ENCODE assay signal across 29 cellular contexts in genomic region chr20:59398552-59399265, GRCh38.
DNase-seq lines count a peak whose midpoint lies in the region; ATAC-seq and TF ChIP-seq lines count a peak whose summit lies in the region.
"Had no signal": no experiment of that assay in that cellular context is flagged by ENCODE, and none has a peak within 500 bp of the region (broad histone marks: within the 10 kb centered on the region; RNA-seq: fewer than 3 reads in every experiment).

No MANE protein-coding gene starts in this region.

- H3K36me3 ChIP-seq in thyroid gland (no peaks in the 10 kb centered on the region), gastrocnemius medialis (no peaks in the 10 kb centered on the region)
- H3K36me3 ChIP-seq: adrenal gland, esophagus muscularis mucosa, heart left ventricle, right lobe of liver, stomach, vagina had no signal

- H3K4me3 Mint-ChIP-seq in activated CD4-positive, alpha-beta memory T cell treated with anti-CD3 and anti-CD28 coated beads for 36 hours = no peak overlapping the region
- H3K4me3 Mint-ChIP-seq in activated CD4-positive, alpha-beta memory T cell treated with anti-CD3 and anti-CD28 coated beads, Interleukin-2, amount 10 ng/mL, durations not matched to agents 7 days and 5 days = no peak overlapping the region
- H3K4me3 Mint-ChIP-seq in activated CD8-positive, alpha-beta T cell treated with anti-CD3 and anti-CD28 coated beads for 36 hours = no peak overlapping the region
- H3K4me3 Mint-ChIP-seq: mesothelial cell of epicardium had no signal

- peak; percentile 28 for DNase-seq in activated CD4-positive, alpha-beta memory T cell treated with anti-CD3 and anti-CD28 coated beads for 36 hours
- no peak for DNase-seq in activated CD4-positive, alpha-beta memory T cell treated with anti-CD3 and anti-CD28 coated beads, Interleukin-2, amount 10 ng/mL, durations not matched to agents 7 days and 5 days
- DNase-seq in NCI-H2227 (lab: John Stamatoyannopoulos, UW; ENCODE audit: unreplicated experiment) (peak; percentile 22), thyroid gland (peak; percentile 37 to 70), inferior parietal cortex (ENCODE audit: extremely low spot score) (no peak), gastrocnemius medialis (no peak)
- peak; percentile 66 for DNase-seq in activated CD8-positive, alpha-beta T cell treated with anti-CD3 and anti-CD28 coated beads for 36 hours
- DNase-seq: activated effector memory CD4-positive, alpha-beta T cell treated with Interleukin-2 at 50 U/mL for 16 hours; adrenal gland; body of pancreas; C1 segment of cervical spinal cord; Caco-2; cerebellar nuclear complex; dermis blood vessel endothelial cell; foreskin fibroblast; H7; heart left ventricle; NCI-H1694; NCI-H524 treated with DMSO at 0.1 percent for 48 hours; nucleus accumbens; right lobe of liver; SHP77 treated with DMSO at 0.1 percent for 48 hours; stimulated activated CD4-positive, alpha-beta T cell treated with anti-CD3 and anti-CD28 coated beads, Interleukin-2, amount 100 ng/mL, for 48 hours; stomach had no signal

- H3K4me1 ChIP-seq in thyroid gland = peaks cover 19 to 25% of the 10 kb centered on the region in 2 donors
- H3K4me1 ChIP-seq in gastrocnemius medialis = peaks cover 0 to 2% of the 10 kb centered on the region in 2 donors

- H3K27ac Mint-ChIP-seq in activated CD4-positive, alpha-beta memory T cell treated with anti-CD3 and anti-CD28 coated beads for 36 hours = no peak overlapping the region
- no peak overlapping the region for H3K27ac Mint-ChIP-seq in activated CD4-positive, alpha-beta memory T cell treated with anti-CD3 and anti-CD28 coated beads, Interleukin-2, amount 10 ng/mL, durations not matched to agents 7 days and 5 days
- H3K27ac Mint-ChIP-seq in activated CD8-positive, alpha-beta T cell treated with anti-CD3 and anti-CD28 coated beads for 36 hours = no peak overlapping the region
- H3K27ac Mint-ChIP-seq: mesothelial cell of epicardium, progenitor cell of endocrine pancreas had no signal

- H3K9me3 Mint-ChIP-seq in activated CD4-positive, alpha-beta memory T cell treated with anti-CD3 and anti-CD28 coated beads for 36 hours = no peaks in the 10 kb centered on the region
- no peaks in the 10 kb centered on the region for H3K9me3 Mint-ChIP-seq in activated CD4-positive, alpha-beta memory T cell treated with anti-CD3 and anti-CD28 coated beads, Interleukin-2, amount 10 ng/mL, durations not matched to agents 7 days and 5 days
- H3K9me3 Mint-ChIP-seq in activated CD8-positive, alpha-beta T cell treated with anti-CD3 and anti-CD28 coated beads for 36 hours = no peaks in the 10 kb centered on the region
- H3K9me3 Mint-ChIP-seq: mesothelial cell of epicardium had no signal

- no peaks in the 10 kb centered on the region for H3K36me3 Mint-ChIP-seq in activated CD4-positive, alpha-beta memory T cell treated with anti-CD3 and anti-CD28 coated beads for 36 hours
- no peaks in the 10 kb centered on the region for H3K36me3 Mint-ChIP-seq in activated CD4-positive, alpha-beta memory T cell treated with anti-CD3 and anti-CD28 coated beads, Interleukin-2, amount 10 ng/mL, durations not matched to agents 7 days and 5 days (ENCODE audit: low read depth)
- H3K36me3 Mint-ChIP-seq in activated CD8-positive, alpha-beta T cell treated with anti-CD3 and anti-CD28 coated beads for 36 hours (ENCODE audit: low read depth) = no peaks in the 10 kb centered on the region
- H3K36me3 Mint-ChIP-seq: mesothelial cell of epicardium had no signal

- H3K27me3 Mint-ChIP-seq in activated CD4-positive, alpha-beta memory T cell treated with anti-CD3 and anti-CD28 coated beads for 36 hours = no peaks in the 10 kb centered on the region
- H3K27me3 Mint-ChIP-seq in activated CD4-positive, alpha-beta memory T cell treated with anti-CD3 and anti-CD28 coated beads, Interleukin-2, amount 10 ng/mL, durations not matched to agents 7 days and 5 days = peaks cover 6% of the 10 kb centered on the region
- no peaks in the 10 kb centered on the region for H3K27me3 Mint-ChIP-seq in activated CD8-positive, alpha-beta T cell treated with anti-CD3 and anti-CD28 coated beads for 36 hours

- no peak for TF ChIP-seq CTCF in activated CD8-positive, alpha-beta T cell treated with anti-CD3 and anti-CD28 coated beads for 36 hours (IDR thresholded peaks at IDR 0.05)
- no peak for TF ChIP-seq CTCF in thyroid gland (IDR thresholded peaks at IDR 0.05)
- TF ChIP-seq CTCF in gastrocnemius medialis (IDR thresholded peaks at IDR 0.05 in 4 of 5, conservative IDR thresholded peaks at IDR 0.05 in 1 of 5) = no peak

- CTCF ChIA-PET in activated CD4-positive, alpha-beta memory T cell treated with anti-CD3 and anti-CD28 coated beads for 36 hours (lab: Charles Lee) = no interaction called here
- CTCF ChIA-PET in activated CD4-positive, alpha-beta memory T cell treated with anti-CD3 and anti-CD28 coated beads, Interleukin-2, amount 10 ng/mL, durations not matched to agents 7 days and 5 days (lab: Charles Lee) = no interaction called here
- CTCF ChIA-PET in activated CD8-positive, alpha-beta T cell treated with anti-CD3 and anti-CD28 coated beads for 36 hours (lab: Charles Lee) = interaction anchor here (1.0 kb wide), 1 partner anchor 12 kb away, joined by 3 read pairs; no protein-coding TSS in a partner anchor

- H3K4me3 ChIP-seq in thyroid gland (replicated peaks in 1 of 3) (no peak overlapping the region), gastrocnemius medialis (no peak overlapping the region)
- H3K4me3 ChIP-seq: adrenal gland, body of pancreas, esophagus muscularis mucosa, heart left ventricle, right lobe of liver, stomach, vagina had no signal

- 42% methylated on average over 13 of the region's 13 CpGs for WGBS in thyroid gland, 2 donors

- H3K27me3 ChIP-seq in thyroid gland (no peaks in the 10 kb centered on the region), gastrocnemius medialis (peaks cover 15 to 47% (median 19%) of the 10 kb centered on the region in 3 donors)
- H3K27me3 ChIP-seq: vagina had no signal

- no peaks in the 10 kb centered on the region for H3K9me3 ChIP-seq in thyroid gland
- H3K9me3 ChIP-seq in gastrocnemius medialis = no peaks in the 10 kb centered on the region
- H3K9me3 ChIP-seq: adrenal gland, body of pancreas, Caco-2, esophagus muscularis mucosa, heart left ventricle, right lobe of liver, stomach, vagina had no signal

- peak; percentile 29 for ATAC-seq in activated CD8-positive, alpha-beta T cell treated with anti-CD3 and anti-CD28 coated beads for 36 hours
- no peak for ATAC-seq in gastrocnemius medialis
- ATAC-seq: body of pancreas, heart left ventricle, Panc1, right lobe of liver had no signal

- POLR2A ChIA-PET in activated CD4-positive, alpha-beta memory T cell treated with anti-CD3 and anti-CD28 coated beads for 36 hours (lab: Charles Lee) = no interaction called here
- POLR2A ChIA-PET in activated CD4-positive, alpha-beta memory T cell treated with anti-CD3 and anti-CD28 coated beads, Interleukin-2, amount 10 ng/mL, durations not matched to agents 7 days and 5 days (lab: Charles Lee) = no interaction called here
- POLR2A ChIA-PET in activated CD8-positive, alpha-beta T cell treated with anti-CD3 and anti-CD28 coated beads for 36 hours (lab: Charles Lee) = no interaction called here

- intact Hi-C loops in activated CD4-positive, alpha-beta memory T cell treated with anti-CD3 and anti-CD28 coated beads for 36 hours (cut with micrococcal nuclease) = no loop called here
- intact Hi-C loops in activated CD8-positive, alpha-beta T cell treated with anti-CD3 and anti-CD28 coated beads for 36 hours (cut with micrococcal nuclease) = no loop called here
- intact Hi-C loops in thyroid gland (cut with DNase I) (no loop called here), gastrocnemius medialis (cut with DNase I; ENCODE audit: low total_unique reads) (no loop called here)

- H3K4me1 Mint-ChIP-seq in activated CD4-positive, alpha-beta memory T cell treated with anti-CD3 and anti-CD28 coated beads for 36 hours (ENCODE audit: low read depth) = peaks cover 2% of the 10 kb centered on the region
- no peaks in the 10 kb centered on the region for H3K4me1 Mint-ChIP-seq in activated CD4-positive, alpha-beta memory T cell treated with anti-CD3 and anti-CD28 coated beads, Interleukin-2, amount 10 ng/mL, durations not matched to agents 7 days and 5 days
- peaks cover 2% of the 10 kb centered on the region for H3K4me1 Mint-ChIP-seq in activated CD8-positive, alpha-beta T cell treated with anti-CD3 and anti-CD28 coated beads for 36 hours (ENCODE audit: low read depth)
- H3K4me1 Mint-ChIP-seq: mesothelial cell of epicardium had no signal

- H3K27ac ChIP-seq in thyroid gland = peak overlapping the region; percentile 59 to 90 (median 82)
- H3K27ac ChIP-seq in gastrocnemius medialis = no peak overlapping the region
- H3K27ac ChIP-seq: adrenal gland, body of pancreas, esophagus muscularis mucosa, heart left ventricle, right lobe of liver, stomach, vagina had no signal

- in situ Hi-C loops in gastrocnemius medialis (cut with MboI; ENCODE audit: low sequenced_read_pairs in 4 of 4) = loop anchor here in 1 of 4 donors (25.0 kb wide), 1 partner anchor 111 kb away; no protein-coding TSS in a partner anchor

- no peak for TF ChIP-seq POLR2A in thyroid gland (IDR thresholded peaks at IDR 0.05)
- no peak for TF ChIP-seq POLR2A in gastrocnemius medialis (IDR thresholded peaks at IDR 0.05)

Comparison
In these comparisons a context has a peak if more than half of its experiments do, and no peak if none do; other contexts are left out.
1. DNase-seq: peak in activated CD4-positive, alpha-beta memory T cell treated with anti-CD3 and anti-CD28 coated beads for 36 hours (single experiment), NCI-H2227 (single experiment), activated CD8-positive, alpha-beta T cell treated with anti-CD3 and anti-CD28 coated beads for 36 hours (single experiment) and thyroid gland (2 of 2); none in activated CD4-positive, alpha-beta memory T cell treated with anti-CD3 and anti-CD28 coated beads, Interleukin-2, amount 10 ng/mL, durations not matched to agents 7 days and 5 days (single experiment), inferior parietal cortex (single experiment) and gastrocnemius medialis (0 of 2).
2. H3K27ac ChIP-seq: peak in thyroid gland (3 of 3); none in gastrocnemius medialis (0 of 4).